8 cellular contexts compared by ENCODE assay signal in the genomic region with DNA sequence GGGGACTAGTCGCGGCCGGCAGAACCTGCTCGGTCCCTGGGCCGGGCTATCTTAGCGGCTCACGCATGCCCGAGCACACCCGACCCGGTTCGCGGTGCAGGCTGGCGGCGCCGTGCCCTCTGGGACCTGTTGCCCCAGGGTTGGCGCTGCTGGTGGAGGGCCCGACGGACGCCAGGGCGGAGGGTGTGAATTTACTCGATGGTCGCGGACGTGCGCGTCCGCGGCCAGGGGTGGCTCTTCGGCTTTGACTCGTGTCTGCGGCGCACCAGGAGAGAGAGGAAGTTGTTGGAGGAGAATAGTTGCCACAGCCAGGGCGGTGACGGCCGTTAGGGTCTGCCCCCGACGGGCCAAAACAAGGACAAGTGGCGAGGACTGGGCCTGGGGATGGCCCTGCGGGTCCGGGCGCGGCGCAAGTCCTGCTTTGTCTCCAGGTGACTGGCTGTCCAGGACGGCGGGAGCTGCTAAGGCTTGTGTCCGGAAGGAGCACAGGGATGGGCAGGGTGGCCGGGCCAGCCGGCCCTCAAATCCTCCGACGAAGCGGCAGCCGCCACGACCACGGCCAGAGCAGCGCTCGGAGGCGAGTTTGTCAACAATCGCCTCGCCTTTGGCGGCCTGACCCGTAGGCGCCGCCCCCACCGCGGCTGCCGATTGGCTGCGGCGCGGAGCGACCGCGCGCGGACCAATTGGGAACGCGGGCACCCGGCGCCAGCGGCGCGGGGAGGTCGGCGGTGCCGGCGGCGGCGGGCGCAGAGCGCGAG. TPM values are rescaled to one million over a fixed set of nuclear protein-coding genes. Genes with fewer than 3 reads are reported as not detected.
DNase-seq lines count a peak whose midpoint lies in the region; ATAC-seq and TF ChIP-seq lines count a peak whose summit lies in the region.

No MANE protein-coding gene starts in this region.

- peak overlapping the region; percentile 95 for H3K4me3 Mint-ChIP-seq in T-helper 2 cell treated with Interferon-gamma antibody and Interleukin-4, amounts not matched to agents 5 μg/mL and 100 μg/mL, for 36 hours

- ATAC-seq in HG02840 (IDR thresholded peaks at IDR 0.05; ENCODE audit: low FRiP score, unreplicated experiment) (peak; percentile 35), GM18870 (IDR thresholded peaks at IDR 0.05; ENCODE audit: unreplicated experiment) (no peak)

- in situ Hi-C loops in astrocyte of the spinal cord (cut with HindIII; ENCODE audit: low sequenced_read_pairs) = no loop called here

- H3K4me3 ChIP-seq in astrocyte of the spinal cord (ENCODE audit: low read depth, low read length) = peak overlapping the region; percentile 67

- H3K4me1 Mint-ChIP-seq in T-helper 2 cell treated with Interferon-gamma antibody and Interleukin-4, amounts not matched to agents 5 μg/mL and 100 μg/mL, for 36 hours (ENCODE audit: low read depth) = peaks cover 33% of the 10 kb centered on the region

- H3K27me3 Mint-ChIP-seq in T-helper 2 cell treated with Interferon-gamma antibody and Interleukin-4, amounts not matched to agents 5 μg/mL and 100 μg/mL, for 36 hours (ENCODE audit: low read depth) = peaks cover 81% of the 10 kb centered on the region

- H3K27ac Mint-ChIP-seq in T-helper 2 cell treated with Interferon-gamma antibody and Interleukin-4, amounts not matched to agents 5 μg/mL and 100 μg/mL, for 36 hours = peak overlapping the region; percentile 71

- peaks cover 25% of the 10 kb centered on the region for H3K36me3 Mint-ChIP-seq in T-helper 2 cell treated with Interferon-gamma antibody and Interleukin-4, amounts not matched to agents 5 μg/mL and 100 μg/mL, for 36 hours (ENCODE audit: low read depth)

- DNase-seq in NCI-H146 (lab: John Stamatoyannopoulos, UW) = peak; percentile 93
- DNase-seq in T-helper 2 cell treated with Interferon-gamma antibody and Interleukin-4, amounts not matched to agents 5 μg/mL and 100 μg/mL, for 36 hours (ENCODE audit: low spot score) = peak; percentile 88
- peak; percentile 88 for DNase-seq in astrocyte of the spinal cord (ENCODE audit: low read depth, low spot score)
- DNase-seq in hippocampal formation (lab: John Stamatoyannopoulos, UW) = peak; percentile 67 to 88
- peak; percentile 61 for DNase-seq in renal cortical epithelial cell (ENCODE audit: low read depth)

- H3K9me3 Mint-ChIP-seq in T-helper 2 cell treated with Interferon-gamma antibody and Interleukin-4, amounts not matched to agents 5 μg/mL and 100 μg/mL, for 36 hours = no peaks in the 10 kb centered on the region

- TF ChIP-seq POLR2A in GM15510 (IDR thresholded peaks at IDR 0.05; ENCODE audit: borderline replicate concordance, extremely low read depth, insufficient read length) = peak; percentile 42

- no peak for TF ChIP-seq CTCF in astrocyte of the spinal cord (IDR thresholded peaks at IDR 0.05; ENCODE audit: low read depth, low read length)

RNA-seq across cellular contexts. Expression of a gene that starts 1.3 kb away (rescaled TPM):
- total RNA-seq in renal cortical epithelial cell = 3.8 and 29.1 TPM in 2 replicates
